9 cellular contexts compared by ENCODE assay signal in genomic region chr11:34890089-34890488, GRCh38. TPM values are rescaled to one million over a fixed set of nuclear protein-coding genes. Genes with fewer than 3 reads are reported as not detected.
A peak's percentile ranks its signal among the peaks of the same experiment; 100 is the strongest.
DNase-seq lines count a peak whose midpoint lies in the region; ATAC-seq, FAIRE-seq and TF ChIP-seq lines count a peak whose summit lies in the region.
"Had no signal": no experiment of that assay in that cellular context is flagged by ENCODE, and none has a peak within 500 bp of the region (broad histone marks: within the 10 kb centered on the region; RNA-seq: fewer than 3 reads in every experiment).

No MANE protein-coding gene starts in this region.

- H2AK5ac ChIP-seq in H9 (ENCODE audit: insufficient read length, low read length), result no peak overlapping the region

- no peak for DNase-seq in H9
- DNase-seq in PC-3, result peak; percentile 57
- peak; percentile 23 for DNase-seq in endothelial cell of umbilical vein (ENCODE audit: low read depth, low spot score)
- DNase-seq in retinal pigment epithelial cell (ENCODE audit: low read depth), result no peak
- no peak for DNase-seq in ascending aorta (ENCODE audit: low spot score in 2 of 2)
- DNase-seq: stimulated activated CD4-positive, alpha-beta T cell treated with anti-CD3 and anti-CD28 coated beads, Interleukin-4, amount 100 ng/mL, for 1 hour had no signal

- H3K4me1 Mint-ChIP-seq in H9, result no peaks in the 10 kb centered on the region

- no peaks in the 10 kb centered on the region for H3F3A ChIP-seq in PC-3 (ENCODE audit: low read length, unreplicated experiment)

- no CpG with 5 or more reads among the region's 2 CpGs for WGBS in H9 (ENCODE audit: extremely low coverage, insufficient read length, low lambda C conversion rate)

- CTCF ChIA-PET in PC-3 (lab: Charles Lee), result interaction anchor here (0.5 to 2.6 kb wide), 3 partner anchors 237 to 304 kb away, joined by 3 to 10 read pairs (median 6); no protein-coding TSS in a partner anchor
- CTCF ChIA-PET in endothelial cell of umbilical vein (lab: Charles Lee), result interaction anchor here (0.6 to 4.6 kb wide), 11 partner anchors 9 to 377 kb away, joined by 3 to 120 read pairs (median 5); partner anchors contain the start of gene ELF5

- H3K4me1 ChIP-seq in H9 (ENCODE audit: insufficient read depth, low read length) (no peaks in the 10 kb centered on the region), PC-3 (ENCODE audit: insufficient read depth, low read length) (peaks cover 17% of the 10 kb centered on the region), endothelial cell of umbilical vein (ENCODE audit: control insufficient read depth, extremely low read depth, insufficient read depth, low read length) (no peaks in the 10 kb centered on the region), ascending aorta (no peaks in the 10 kb centered on the region)

- ATAC-seq in PC-3 (peak; percentile 76), GM18868 (IDR thresholded peaks at IDR 0.05; ENCODE audit: unreplicated experiment) (no peak), GM21528 (IDR thresholded peaks at IDR 0.05; ENCODE audit: low FRiP score, unreplicated experiment) (no peak)

- no peak overlapping the region for H3K18ac ChIP-seq in H9 (ENCODE audit: insufficient read length, low read depth, low read length)

- POLR2A ChIA-PET in PC-3 (lab: Charles Lee; ENCODE audit: unreplicated experiment) (interaction anchor here (0.7 kb wide), 1 partner anchor 269 kb away, joined by 4 read pairs; no protein-coding TSS in a partner anchor), endothelial cell of umbilical vein (lab: Charles Lee) (no interaction called here)

- dilution Hi-C loops in endothelial cell of umbilical vein (cut with MboI; ENCODE audit: extremely low pct_ligation_motif_present, low sequenced_read_pairs), result no loop called here

- no peaks in the 10 kb centered on the region for H3K9me1 ChIP-seq in endothelial cell of umbilical vein (replicated peaks; ENCODE audit: control insufficient read depth, extremely low read depth, insufficient read depth, low read length)

- H2AFZ ChIP-seq in H9 (ENCODE audit: low read length) (no peak overlapping the region), PC-3 (ENCODE audit: low read length) (no peak overlapping the region), endothelial cell of umbilical vein (ENCODE audit: low read depth, low read length) (no peak overlapping the region)

- H3K14ac ChIP-seq in H9 (ENCODE audit: insufficient read depth, low read length), result no peak overlapping the region

- intact Hi-C loops in PC-3 (cut with micrococcal nuclease) (loop anchor here (1.0 to 10.0 kb wide), 5 partner anchors 133 to 377 kb away; partner anchors contain the start of gene ELF5), endothelial cell of umbilical vein (cut with micrococcal nuclease) (loop anchor here (1.0 to 5.0 kb wide), 2 partner anchors 83 to 325 kb away; no protein-coding TSS in a partner anchor), ascending aorta (cut with DNase I) (loop anchor here (5.0 kb wide), 1 partner anchor 303 kb away; no protein-coding TSS in a partner anchor)

- no peak for FAIRE-seq in endothelial cell of umbilical vein (lab: Jason Lieb, UNC)
- FAIRE-seq: TTC549 had no signal

- no peak for TF ChIP-seq POLR2A in endothelial cell of umbilical vein (IDR thresholded peaks at IDR 0.05; ENCODE audit: low read depth, low read length)

- no peaks in the 10 kb centered on the region for H3K79me2 ChIP-seq in H9 (ENCODE audit: insufficient read depth, low read length)
- H3K79me2 ChIP-seq in PC-3 (ENCODE audit: low read length), result no peaks in the 10 kb centered on the region
- H3K79me2 ChIP-seq in endothelial cell of umbilical vein (ENCODE audit: control insufficient read depth, insufficient read depth, low read length), result no peaks in the 10 kb centered on the region

- no peak overlapping the region for H4K8ac ChIP-seq in H9 (replicated peaks; ENCODE audit: insufficient read length, low read depth, low read length)

- BruUV-seq in PC-3 (replicated peaks; lab: Mats Ljungman, UMichigan) (no TSS peak), endothelial cell of umbilical vein (replicated peaks; lab: Mats Ljungman, UMichigan) (no TSS peak)

- no peak overlapping the region for H4K91ac ChIP-seq in H9 (ENCODE audit: insufficient read length, low read depth, low read length)

- H3K23me2 ChIP-seq in H9 (ENCODE audit: insufficient read length, low read depth, low read length, poor library complexity, severe bottlenecking), result no peaks in the 10 kb centered on the region

- H3K79me1 ChIP-seq in H9 (ENCODE audit: insufficient read depth, low read depth, low read length, poor library complexity, severe bottlenecking), result no peaks in the 10 kb centered on the region

- no peak overlapping the region for H4K5ac ChIP-seq in H9 (ENCODE audit: insufficient read length, low read depth, low read length)

- no peak overlapping the region for H3K27ac Mint-ChIP-seq in H9

- H2BK5ac ChIP-seq in H9 (ENCODE audit: insufficient read length, low read length), result no peak overlapping the region

- H3K4ac ChIP-seq in H9 (ENCODE audit: low read depth, low read length), result no peak overlapping the region

- H3K27ac ChIP-seq in H9 (ENCODE audit: insufficient read length, low read depth, low read length) (no peak overlapping the region), PC-3 (ENCODE audit: low read length) (peak overlapping the region; percentile 37), endothelial cell of umbilical vein (ENCODE audit: insufficient read depth, low read depth, low read length) (no peak overlapping the region), ascending aorta (no peak overlapping the region)

- H3K9me2 ChIP-seq in PC-3 (replicated peaks; ENCODE audit: low read length), result no peaks in the 10 kb centered on the region

- H3K9me3 Mint-ChIP-seq in H9, result no peaks in the 10 kb centered on the region

- H3K9me3 ChIP-seq in H9 (ENCODE audit: control insufficient read depth, low read depth, low read length), result no peaks in the 10 kb centered on the region
- no peaks in the 10 kb centered on the region for H3K9me3 ChIP-seq in PC-3 (ENCODE audit: low read length)
- H3K9me3 ChIP-seq in endothelial cell of umbilical vein (replicated peaks; ENCODE audit: control insufficient read depth, insufficient read depth, low read length), result no peaks in the 10 kb centered on the region
- no peaks in the 10 kb centered on the region for H3K9me3 ChIP-seq in ascending aorta

- H2BK15ac ChIP-seq in H9 (ENCODE audit: low read depth, low read length), result no peak overlapping the region

- no peak overlapping the region for H3T11ph ChIP-seq in H9 (ENCODE audit: low read length)

- H3K27me3 Mint-ChIP-seq in H9 (ENCODE audit: low read depth), result no peaks in the 10 kb centered on the region

- H4K20me1 ChIP-seq in H9 (ENCODE audit: control insufficient read depth, insufficient read depth, insufficient read length), result no peaks in the 10 kb centered on the region
- no peaks in the 10 kb centered on the region for H4K20me1 ChIP-seq in PC-3 (ENCODE audit: low read length)
- no peaks in the 10 kb centered on the region for H4K20me1 ChIP-seq in endothelial cell of umbilical vein (replicated peaks; ENCODE audit: control insufficient read depth, extremely low read depth, insufficient read depth, low read length)

- H2BK120ac ChIP-seq in H9 (ENCODE audit: low read depth, low read length, poor library complexity, severe bottlenecking), result no peak overlapping the region

- no peak overlapping the region for H3K9ac ChIP-seq in H9 (ENCODE audit: extremely low read depth, insufficient read length, low read length)
- 0 out of 2 replicates have a peak overlapping the region, but pooled peaks have one; percentile 17 for H3K9ac ChIP-seq in PC-3 (ENCODE audit: low read length)
- H3K9ac ChIP-seq in endothelial cell of umbilical vein (replicated peaks; ENCODE audit: extremely low read depth, insufficient read depth, low read length), result no peak overlapping the region

- TF ChIP-seq CTCF in H9 (conservative IDR thresholded peaks at IDR 0.05), result peak; percentile 45; the same call in 1 of the 3 replicates
- TF ChIP-seq CTCF in PC-3 (conservative IDR thresholded peaks at IDR 0.05; ENCODE audit: low read depth, low read length), result peak; percentile 70
- TF ChIP-seq CTCF in endothelial cell of umbilical vein (IDR thresholded peaks at IDR 0.05; ENCODE audit: extremely low read depth in 1 of 2, insufficient read depth in 1 of 2, low read depth in 1 of 2, low read length in 2 of 2), result peak; percentile 8 to 19
- peak; percentile 40 for TF ChIP-seq CTCF in retinal pigment epithelial cell (conservative IDR thresholded peaks at IDR 0.05; ENCODE audit: low read depth, low read length)
- no peak for TF ChIP-seq CTCF in ascending aorta (IDR thresholded peaks at IDR 0.05)

- no peak overlapping the region for H3K4me3 Mint-ChIP-seq in H9

- no peak overlapping the region for H3K56ac ChIP-seq in H9 (ENCODE audit: insufficient read length, low read depth, low read length)

- H3K23ac ChIP-seq in H9 (ENCODE audit: insufficient read length, low read depth, low read length), result no peak overlapping the region

- H2BK20ac ChIP-seq in H9 (ENCODE audit: low read depth, low read length, poor library complexity, severe bottlenecking), result no peak overlapping the region

- H2BK12ac ChIP-seq in H9 (ENCODE audit: insufficient read length, low read depth, low read length), result no peak overlapping the region

- H3K4me2 ChIP-seq in H9 (ENCODE audit: insufficient read depth, insufficient read length, low read length) (no peak overlapping the region), PC-3 (ENCODE audit: low read length) (0 out of 2 replicates have a peak overlapping the region, but pooled peaks have one; percentile 12), endothelial cell of umbilical vein (ENCODE audit: insufficient read depth, low read length) (no peak overlapping the region)

- no peak overlapping the region for H3K4me3 ChIP-seq in PC-3 (ENCODE audit: low read length)
- H3K4me3 ChIP-seq in endothelial cell of umbilical vein (replicated peaks in 1 of 3; ENCODE audit: insufficient read depth in 1 of 3, low read depth in 1 of 3, low read length in 3 of 3), result no peak overlapping the region
- no peak overlapping the region for H3K4me3 ChIP-seq in retinal pigment epithelial cell (ENCODE audit: low read length)
- no peak overlapping the region for H3K4me3 ChIP-seq in ascending aorta

- H3K36me3 ChIP-seq in PC-3 (ENCODE audit: low read depth, low read length) (no peaks in the 10 kb centered on the region), endothelial cell of umbilical vein (ENCODE audit: control insufficient read depth in 2 of 2, extremely low read depth in 1 of 2, insufficient read depth in 2 of 2, low read length in 2 of 2) (peaks cover 0 to 2% of the 10 kb centered on the region in 2 experiments), ascending aorta (peaks cover 0 to 18% of the 10 kb centered on the region in 2 donors)

- H3K27me3 ChIP-seq in H9 (ENCODE audit: insufficient read depth, low read length) (no peaks in the 10 kb centered on the region; the same call in 1 of the 2 replicates), PC-3 (ENCODE audit: low read length) (no peaks in the 10 kb centered on the region), endothelial cell of umbilical vein (ENCODE audit: control insufficient read depth in 2 of 2, insufficient read depth in 2 of 2, low read length in 2 of 2) (no peaks in the 10 kb centered on the region), ascending aorta (no peaks in the 10 kb centered on the region)

- peaks cover 0 to 8% (median 0%) of the 10 kb centered on the region in 3 experiments; a peak in 2 of 7 replicates for H3K36me3 Mint-ChIP-seq in H9 (ENCODE audit: insufficient read depth in 1 of 3, low read depth in 3 of 3)

RNA-seq across cellular contexts. Expression of gene APIP, which starts 26.1 kb away (rescaled TPM):
- 31.3 and 35.4 TPM in 2 replicates for total RNA-seq in H9 (2021)
- total RNA-seq in PC-3 (2014; rRNA removed), result 30.5 and 35.3 TPM in 2 replicates
- total RNA-seq in endothelial cell of umbilical vein, result 25.9 and 26.9 TPM in 2 replicates
- polyA plus RNA-seq in endothelial cell of umbilical vein, result 5.1 and 10.0 TPM in 2 replicates
- polyA plus RNA-seq in endothelial cell of umbilical vein (2011; cell fraction: cytosol; rRNA removed), result 17.3 and 17.4 TPM in 2 replicates
- polyA plus RNA-seq in endothelial cell of umbilical vein (2011; cell fraction: nucleus; rRNA removed), result 18.1 and 25.2 TPM in 2 replicates
- 21.7 and 26.6 TPM in 2 replicates for polyA plus RNA-seq in endothelial cell of umbilical vein (2012)
- 2.0 and 2.5 TPM in 2 replicates for polyA minus RNA-seq in endothelial cell of umbilical vein
- 9.0 TPM for polyA minus RNA-seq in endothelial cell of umbilical vein (2011; cell fraction: cytosol; rRNA and poly(A)+ RNA removed)
- 2.5 and 3.0 TPM in 2 replicates for polyA minus RNA-seq in endothelial cell of umbilical vein (2011; cell fraction: nucleus; rRNA and poly(A)+ RNA removed)
- total RNA-seq in ascending aorta, result 3.6 TPM

RNA-seq across cellular contexts. Expression of gene PDHX, which starts 26.3 kb away (rescaled TPM):
- total RNA-seq in H9 (2021) (40.1 and 40.7 TPM in 2 replicates), PC-3 (2014; rRNA removed) (20.3 and 22.7 TPM in 2 replicates), endothelial cell of umbilical vein (30.5 and 33.2 TPM in 2 replicates), ascending aorta (23.3 TPM)
- 8.2 and 10.5 TPM in 2 replicates for polyA plus RNA-seq in endothelial cell of umbilical vein
- 15.0 and 16.2 TPM in 2 replicates for polyA plus RNA-seq in endothelial cell of umbilical vein (2011; cell fraction: cytosol; rRNA removed)
- polyA plus RNA-seq in endothelial cell of umbilical vein (2011; cell fraction: nucleus; rRNA removed), result 20.0 and 23.9 TPM in 2 replicates
- 22.3 and 31.7 TPM in 2 replicates for polyA plus RNA-seq in endothelial cell of umbilical vein (2012)
- polyA minus RNA-seq in endothelial cell of umbilical vein, result 14.5 and 17.0 TPM in 2 replicates
- 34.2 TPM for polyA minus RNA-seq in endothelial cell of umbilical vein (2011; cell fraction: cytosol; rRNA and poly(A)+ RNA removed)
- 21.1 and 31.0 TPM in 2 replicates for polyA minus RNA-seq in endothelial cell of umbilical vein (2011; cell fraction: nucleus; rRNA and poly(A)+ RNA removed)

Comparison
In these comparisons a context has a peak if more than half of its experiments do, and no peak if none do; other contexts are left out.
1. DNase-seq: peak in PC-3 (single experiment) and endothelial cell of umbilical vein (single experiment); none in H9 (single experiment), retinal pigment epithelial cell (single experiment) and ascending aorta (0 of 2).
2. CTCF ChIP-seq: peak in H9 (single experiment), PC-3 (single experiment), endothelial cell of umbilical vein (2 of 2) and retinal pigment epithelial cell (single experiment); none in ascending aorta (0 of 3).